In the genomic region with DNA sequence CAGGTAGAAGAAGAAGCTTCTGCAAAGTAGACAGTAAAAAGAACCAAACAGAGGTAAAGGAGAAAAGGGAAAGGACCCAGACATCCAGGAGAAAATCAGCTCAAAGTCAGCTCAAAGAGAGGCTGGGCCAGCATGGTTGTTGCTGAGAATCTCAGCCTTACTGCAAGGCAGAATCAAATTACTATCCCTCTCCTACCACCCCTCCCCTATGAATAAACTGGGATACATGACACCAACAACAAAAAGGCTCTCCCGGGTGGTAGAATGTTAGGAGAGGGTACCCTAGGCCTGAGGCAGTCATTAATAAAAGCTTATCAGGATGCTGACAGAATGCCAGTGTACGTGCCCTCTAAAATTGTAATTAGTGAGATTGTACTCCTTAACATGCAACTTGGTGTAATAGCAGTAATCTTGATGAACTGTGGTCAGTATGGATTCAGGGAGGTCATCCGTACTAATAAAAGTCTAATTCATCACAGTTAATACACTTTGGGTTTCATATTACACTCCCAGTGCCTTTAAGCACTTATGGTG, we compare ENCODE assay signal across 1 cellular context.
TF ChIP-seq lines count a peak whose summit lies in the region.

No MANE protein-coding gene starts in this region.

TF ChIP-seq in WTC11, 78 proteins besides CTCF, POLR2A, EP300 and RAD21 (continued from another document):
- TF ChIP-seq OVOL2 (CRISPR knock-in tag; IDR thresholded peaks at IDR 0.05; ENCODE audit: borderline replicate concordance) (no peak), ZNF232 (CRISPR knock-in tag; IDR thresholded peaks at IDR 0.05) (no peak), ZNF416 (CRISPR knock-in tag; IDR thresholded peaks at IDR 0.05) (no peak), ZNF138 (CRISPR knock-in tag; conservative IDR thresholded peaks at IDR 0.05) (no peak), IRF2 (CRISPR knock-in tag; IDR thresholded peaks at IDR 0.05; ENCODE audit: borderline replicate concordance, low read depth) (no peak), FOXK1 (CRISPR knock-in tag; IDR thresholded peaks at IDR 0.05) (no peak)
- TF ChIP-seq, protein P1, sequence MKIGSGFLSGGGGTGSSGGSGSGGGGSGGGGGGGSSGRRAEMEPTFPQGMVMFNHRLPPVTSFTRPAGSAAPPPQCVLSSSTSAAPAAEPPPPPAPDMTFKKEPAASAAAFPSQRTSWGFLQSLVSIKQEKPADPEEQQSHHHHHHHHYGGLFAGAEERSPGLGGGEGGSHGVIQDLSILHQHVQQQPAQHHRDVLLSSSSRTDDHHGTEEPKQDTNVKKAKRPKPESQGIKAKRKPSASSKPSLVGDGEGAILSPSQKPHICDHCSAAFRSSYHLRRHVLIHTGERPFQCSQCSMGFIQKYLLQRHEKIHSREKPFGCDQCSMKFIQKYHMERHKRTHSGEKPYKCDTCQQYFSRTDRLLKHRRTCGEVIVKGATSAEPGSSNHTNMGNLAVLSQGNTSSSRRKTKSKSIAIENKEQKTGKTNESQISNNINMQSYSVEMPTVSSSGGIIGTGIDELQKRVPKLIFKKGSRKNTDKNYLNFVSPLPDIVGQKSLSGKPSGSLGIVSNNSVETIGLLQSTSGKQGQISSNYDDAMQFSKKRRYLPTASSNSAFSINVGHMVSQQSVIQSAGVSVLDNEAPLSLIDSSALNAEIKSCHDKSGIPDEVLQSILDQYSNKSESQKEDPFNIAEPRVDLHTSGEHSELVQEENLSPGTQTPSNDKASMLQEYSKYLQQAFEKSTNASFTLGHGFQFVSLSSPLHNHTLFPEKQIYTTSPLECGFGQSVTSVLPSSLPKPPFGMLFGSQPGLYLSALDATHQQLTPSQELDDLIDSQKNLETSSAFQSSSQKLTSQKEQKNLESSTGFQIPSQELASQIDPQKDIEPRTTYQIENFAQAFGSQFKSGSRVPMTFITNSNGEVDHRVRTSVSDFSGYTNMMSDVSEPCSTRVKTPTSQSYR (CRISPR knock-in tag; IDR thresholded peaks at IDR 0.05) = no peak
- TF ChIP-seq, protein P2, sequence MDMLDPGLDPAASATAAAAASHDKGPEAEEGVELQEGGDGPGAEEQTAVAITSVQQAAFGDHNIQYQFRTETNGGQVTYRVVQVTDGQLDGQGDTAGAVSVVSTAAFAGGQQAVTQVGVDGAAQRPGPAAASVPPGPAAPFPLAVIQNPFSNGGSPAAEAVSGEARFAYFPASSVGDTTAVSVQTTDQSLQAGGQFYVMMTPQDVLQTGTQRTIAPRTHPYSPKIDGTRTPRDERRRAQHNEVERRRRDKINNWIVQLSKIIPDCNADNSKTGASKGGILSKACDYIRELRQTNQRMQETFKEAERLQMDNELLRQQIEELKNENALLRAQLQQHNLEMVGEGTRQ (CRISPR knock-in tag; IDR thresholded peaks at IDR 0.05) = no peak
- TF ChIP-seq, protein P3, sequence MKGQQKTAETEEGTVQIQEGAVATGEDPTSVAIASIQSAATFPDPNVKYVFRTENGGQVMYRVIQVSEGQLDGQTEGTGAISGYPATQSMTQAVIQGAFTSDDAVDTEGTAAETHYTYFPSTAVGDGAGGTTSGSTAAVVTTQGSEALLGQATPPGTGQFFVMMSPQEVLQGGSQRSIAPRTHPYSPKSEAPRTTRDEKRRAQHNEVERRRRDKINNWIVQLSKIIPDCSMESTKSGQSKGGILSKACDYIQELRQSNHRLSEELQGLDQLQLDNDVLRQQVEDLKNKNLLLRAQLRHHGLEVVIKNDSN (CRISPR knock-in tag; IDR thresholded peaks at IDR 0.05) = no peak
